In genomic region chr10:111017093-111017492, GRCh38 we compare ENCODE assay signal across 30 cellular contexts. TPM values are rescaled to one million over a fixed set of nuclear protein-coding genes. Genes with fewer than 3 reads are reported as not detected.
DNase-seq lines count a peak whose midpoint lies in the region; ATAC-seq, FAIRE-seq and TF ChIP-seq lines count a peak whose summit lies in the region.
"Had no signal": no experiment of that assay in that cellular context is flagged by ENCODE, and none has a peak within 500 bp of the region (broad histone marks: within the 10 kb centered on the region; RNA-seq: fewer than 3 reads in every experiment).

No MANE protein-coding gene starts in this region.

- no peak for TF ChIP-seq POLR2A in GM12892 (IDR thresholded peaks at IDR 0.05; ENCODE audit: low read depth, low read length)

- FAIRE-seq in GM12892 (lab: Jason Lieb, UNC) (peak; percentile 27), islet of Langerhans (lab: Jason Lieb, UNC) (peak; percentile 66)
- FAIRE-seq: HTR-8/SVneo, pancreas had no signal

- TF ChIP-seq CTCF in GM20000 (IDR thresholded peaks at IDR 0.05; ENCODE audit: extremely low read depth, missing control alignments) = no peak

- no peak for DNase-seq in GM12892 (ENCODE audit: insufficient read length)
- DNase-seq in NOMO-1 (lab: John Stamatoyannopoulos, UW; ENCODE audit: unreplicated experiment in 2 of 2) = peak; percentile 39 to 79
- DNase-seq in GM20000 (ENCODE audit: low spot score) = no peak
- no peak for DNase-seq in NCI-H526 (lab: John Stamatoyannopoulos, UW)
- no peak for DNase-seq in pons (ENCODE audit: low spot score)
- DNase-seq: ACHN; activated CD4-positive, alpha-beta T cell treated with anti-CD3 and anti-CD28 coated beads, Interleukin-2, amount 10 ng/mL, durations not matched to agents 7 days and 5 days; activated naive CD4-positive, alpha-beta T cell treated with Interleukin-2 at 50 U/mL for 16 hours; activated T-cell treated with anti-CD3 and anti-CD28 coated beads, Interleukin-2, amount 50 U/mL, for 72 hours; brain microvascular endothelial cell; COR-L47; DMS79 treated with DMSO at 0.1 percent for 48 hours; effector memory CD4-positive, alpha-beta T cell; HCEC 1CT; KBM-7; left ventricle myocardium inferior; MG63; natural killer cell; NCI-H1694; NCI-H2171; NCI-H510A treated with DMSO at 0.1 percent for 48 hours; NK-92 treated with Interleukin-12 subunit alpha and Interleukin-12 subunit beta, amount 100 ng/mL, for 24 hours; pancreas; RPMI8226; substantia nigra had no signal

- peak; percentile 51 for ATAC-seq in HG02973 (IDR thresholded peaks at IDR 0.05; ENCODE audit: unreplicated experiment)
- no peak for ATAC-seq in GM21528 (IDR thresholded peaks at IDR 0.05; ENCODE audit: low FRiP score, unreplicated experiment)
- ATAC-seq: activated T-cell treated with anti-CD3 and anti-CD28 coated beads, Interleukin-2, amount 50 U/mL, for 72 hours; esophagus mucosa; natural killer cell; pancreas had no signal

RNA-seq across cellular contexts. Expression of gene ADRA2A, which starts 59.7 kb away (rescaled TPM):
- not detected for polyA plus RNA-seq in GM12892 (2012; ENCODE audit: missing spikeins)

Comparison
In these comparisons a context has a peak if more than half of its experiments do, and no peak if none do; other contexts are left out.
1. DNase-seq: peak in NOMO-1 (2 of 2); none in GM12892 (single experiment), GM20000 (single experiment), NCI-H526 (0 of 2) and pons (single experiment).